ENCODE assay signal across 16 cellular contexts in the genomic region with DNA sequence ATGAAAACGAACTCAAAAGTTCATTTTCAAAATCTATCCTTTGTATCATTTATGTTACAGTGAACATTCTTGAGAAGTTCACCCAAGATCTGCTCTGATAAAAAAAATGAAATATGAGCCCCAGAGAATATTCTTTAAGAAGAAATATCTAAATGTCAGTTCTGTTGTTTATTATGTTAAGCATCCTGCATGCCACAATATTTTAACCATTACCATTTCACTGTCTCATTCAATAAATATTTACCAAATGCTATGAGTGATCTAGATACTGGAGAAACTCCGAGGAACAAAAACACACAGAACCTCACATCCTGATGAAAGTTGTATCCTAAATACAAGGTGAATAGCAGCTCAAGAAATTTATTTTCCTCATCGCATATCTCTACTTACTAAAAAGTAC.
A peak's percentile ranks its signal among the peaks of the same experiment; 100 is the strongest.
DNase-seq lines count a peak whose midpoint lies in the region; ATAC-seq and TF ChIP-seq lines count a peak whose summit lies in the region.
"Had no signal": no experiment of that assay in that cellular context is flagged by ENCODE, and none has a peak within 500 bp of the region (broad histone marks: within the 10 kb centered on the region; RNA-seq: fewer than 3 reads in every experiment).

No MANE protein-coding gene starts in this region.

- H3K9me3 Mint-ChIP-seq in HFFc6 = no peaks in the 10 kb centered on the region

- peak in 1 of 2 experiments; percentile 78; a peak in 2 of 4 replicates for TF ChIP-seq EP300 in SK-N-SH (IDR thresholded peaks at IDR 0.05; ENCODE audit: borderline replicate concordance in 1 of 2, low read depth in 1 of 2, low read length in 1 of 2)

- no peak overlapping the region for H3K27ac Mint-ChIP-seq in HFFc6
- H3K27ac Mint-ChIP-seq: CD4-positive, CD25-positive, alpha-beta regulatory T cell had no signal

- POLR2A ChIA-PET in SK-N-SH (lab: Yijun Ruan, JAX) = no interaction called here

- no peak overlapping the region for H3K4me3 ChIP-seq in SK-N-SH (ENCODE audit: low read depth in 2 of 2, low read length in 1 of 2)
- H3K4me3 ChIP-seq in fibroblast of mammary gland (ENCODE audit: control insufficient read depth, low read depth, low read length) = no peak overlapping the region
- H3K4me3 ChIP-seq: BLaER1 treated with 17β-estradiol and CSF1 and Interleukin-3, amounts not matched to agents 10 nM and 100 nM had no signal

- H3K36me3 ChIP-seq in SK-N-SH (replicated peaks in 1 of 2; ENCODE audit: control insufficient read depth in 1 of 2, insufficient read depth in 2 of 2, low read length in 1 of 2) = no peaks in the 10 kb centered on the region
- H3K36me3 ChIP-seq: BLaER1 treated with 17β-estradiol and CSF1 and Interleukin-3, amounts not matched to agents 10 nM and 100 nM had no signal

- no peaks in the 10 kb centered on the region for H4K20me1 ChIP-seq in SK-N-SH (ENCODE audit: insufficient read depth)
- H4K20me1 ChIP-seq: BLaER1 treated with 17β-estradiol and CSF1 and Interleukin-3, amounts not matched to agents 10 nM and 100 nM had no signal

- no peaks in the 10 kb centered on the region for H3K27me3 Mint-ChIP-seq in HFFc6 (ENCODE audit: insufficient read depth)
- H3K27me3 Mint-ChIP-seq: CD4-positive, CD25-positive, alpha-beta regulatory T cell had no signal

- 50% methylated on average over 3 of the region's 3 CpGs for WGBS in SK-N-SH (ENCODE audit: low lambda C conversion rate)

- CTCF ChIA-PET in SK-N-SH (lab: Yijun Ruan, JAX) = no interaction called here

- no peaks in the 10 kb centered on the region for H3K27me3 ChIP-seq in SK-N-SH (ENCODE audit: insufficient read depth)
- H3K27me3 ChIP-seq: BLaER1 treated with 17β-estradiol and CSF1 and Interleukin-3, amounts not matched to agents 10 nM and 100 nM had no signal

- H3K27ac ChIP-seq in SK-N-SH (ENCODE audit: low read depth in 2 of 2, low read length in 1 of 2) = peak overlapping the region in 1 of 2 experiments; percentile 22; a peak in 1 of 4 replicates
- H3K27ac ChIP-seq: BLaER1 treated with 17β-estradiol and CSF1 and Interleukin-3, amounts not matched to agents 10 nM and 100 nM had no signal

- H3K4me1 Mint-ChIP-seq in HFFc6 (ENCODE audit: low read depth) = peaks cover 68% of the 10 kb centered on the region
- H3K4me1 Mint-ChIP-seq: CD4-positive, CD25-positive, alpha-beta regulatory T cell had no signal

- TF ChIP-seq CTCF in HFFc6 (IDR thresholded peaks at IDR 0.05) (no peak), SK-N-SH (IDR thresholded peaks at IDR 0.05) (no peak), fibroblast of mammary gland (conservative IDR thresholded peaks at IDR 0.05; ENCODE audit: control insufficient read depth, insufficient read depth, low read depth, low read length) (no peak)

- H3K9ac ChIP-seq in SK-N-SH = no peak overlapping the region
- H3K9ac ChIP-seq: BLaER1 treated with 17β-estradiol and CSF1 and Interleukin-3, amounts not matched to agents 10 nM and 100 nM had no signal

- no peaks in the 10 kb centered on the region for H3K36me3 Mint-ChIP-seq in HFFc6 (ENCODE audit: low read depth)
- H3K36me3 Mint-ChIP-seq: CD4-positive, CD25-positive, alpha-beta regulatory T cell had no signal

- H2AFZ ChIP-seq in SK-N-SH (ENCODE audit: low read depth) = no peak overlapping the region

- no peak for TF ChIP-seq RAD21 in SK-N-SH (IDR thresholded peaks at IDR 0.05; ENCODE audit: low read length)

- H3K4me2 ChIP-seq in SK-N-SH = 0 out of 2 replicates have a peak overlapping the region, but pooled peaks have one; percentile 2
- H3K4me2 ChIP-seq: BLaER1 treated with 17β-estradiol and CSF1 and Interleukin-3, amounts not matched to agents 10 nM and 100 nM had no signal

- no peaks in the 10 kb centered on the region; a peak in 2 of 4 replicates for H3K4me1 ChIP-seq in SK-N-SH (ENCODE audit: control insufficient read depth in 1 of 2, insufficient read depth in 2 of 2, low read depth in 1 of 2, low read length in 1 of 2)

- peak overlapping the region; percentile 18 for H3K4me3 Mint-ChIP-seq in HFFc6
- H3K4me3 Mint-ChIP-seq: CD4-positive, CD25-positive, alpha-beta regulatory T cell had no signal

- no peaks in the 10 kb centered on the region for H3K79me2 ChIP-seq in SK-N-SH (ENCODE audit: insufficient read depth)

- no peak for ATAC-seq in HG03108 (IDR thresholded peaks at IDR 0.05; ENCODE audit: unreplicated experiment)

- no peaks in the 10 kb centered on the region for H3K9me2 ChIP-seq in SK-N-SH

- H3K9me3 ChIP-seq in SK-N-SH = no peaks in the 10 kb centered on the region
- H3K9me3 ChIP-seq: BLaER1 treated with 17β-estradiol and CSF1 and Interleukin-3, amounts not matched to agents 10 nM and 100 nM had no signal

- DNase-seq in EH (ENCODE audit: low read depth) (peak; percentile 52), HFFc6 (no peak), SK-N-SH (no peak), fibroblast of mammary gland (ENCODE audit: low read depth) (peak; percentile 35), HuH-7 (ENCODE audit: low spot score) (no peak), NOMO-1 (lab: John Stamatoyannopoulos, UW; ENCODE audit: unreplicated experiment in 2 of 2) (no peak)
- DNase-seq in stimulated activated CD4-positive, alpha-beta T cell treated with anti-CD3 and anti-CD28 coated beads, Interleukin-4, amount 100 ng/mL, for 24 hours = no peak
- DNase-seq: 8988T; ACHN; Calu3; CD4-positive, CD25-positive, alpha-beta regulatory T cell; DMS 273 treated with DMSO at 0.1 percent for 48 hours; GDM1; H7 had no signal

- H3F3A ChIP-seq in SK-N-SH (replicated peaks; ENCODE audit: insufficient read depth) = peaks cover 16% of the 10 kb centered on the region

TF ChIP-seq in SK-N-SH, 30 proteins besides CTCF, POLR2A, EP300 and RAD21 (continues in another document):
- TF ChIP-seq NRF1 (IDR thresholded peaks at IDR 0.05; ENCODE audit: low read depth, low read length) (no peak), TCF12 (IDR thresholded peaks at IDR 0.05) (peak; percentile 82), RXRA (IDR thresholded peaks at IDR 0.05; ENCODE audit: borderline replicate concordance, low read depth) (peak; percentile 50; the same call in 1 of the 2 replicates), EZH2phosphoT487 (IDR thresholded peaks at IDR 0.05; ENCODE audit: borderline replicate concordance, low read depth) (no peak), JUND (IDR thresholded peaks at IDR 0.05) (peak; percentile 63), TAF1 (IDR thresholded peaks at IDR 0.05; ENCODE audit: borderline replicate concordance, low read depth, low read length) (no peak), MXI1 (IDR thresholded peaks at IDR 0.05; ENCODE audit: low read depth, low read length) (no peak), SIN3A (IDR thresholded peaks at IDR 0.05; ENCODE audit: borderline replicate concordance, low read depth, low read length) (no peak), NFIC (IDR thresholded peaks at IDR 0.05; ENCODE audit: borderline replicate concordance) (peak; percentile 27; the same call in 1 of the 2 replicates), FOSL2 (IDR thresholded peaks at IDR 0.05; ENCODE audit: borderline replicate concordance, low read depth) (peak; percentile 22; the same call in 1 of the 2 replicates), SMC3 (IDR thresholded peaks at IDR 0.05; ENCODE audit: low read depth, low read length) (no peak), GATA2 (CRISPR knock-in tag; IDR thresholded peaks at IDR 0.05) (no peak)
- TF ChIP-seq, protein P1, sequence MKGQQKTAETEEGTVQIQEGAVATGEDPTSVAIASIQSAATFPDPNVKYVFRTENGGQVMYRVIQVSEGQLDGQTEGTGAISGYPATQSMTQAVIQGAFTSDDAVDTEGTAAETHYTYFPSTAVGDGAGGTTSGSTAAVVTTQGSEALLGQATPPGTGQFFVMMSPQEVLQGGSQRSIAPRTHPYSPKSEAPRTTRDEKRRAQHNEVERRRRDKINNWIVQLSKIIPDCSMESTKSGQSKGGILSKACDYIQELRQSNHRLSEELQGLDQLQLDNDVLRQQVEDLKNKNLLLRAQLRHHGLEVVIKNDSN (IDR thresholded peaks at IDR 0.05; ENCODE audit: borderline replicate concordance, low read depth) = no peak
- TF ChIP-seq, protein P2, sequence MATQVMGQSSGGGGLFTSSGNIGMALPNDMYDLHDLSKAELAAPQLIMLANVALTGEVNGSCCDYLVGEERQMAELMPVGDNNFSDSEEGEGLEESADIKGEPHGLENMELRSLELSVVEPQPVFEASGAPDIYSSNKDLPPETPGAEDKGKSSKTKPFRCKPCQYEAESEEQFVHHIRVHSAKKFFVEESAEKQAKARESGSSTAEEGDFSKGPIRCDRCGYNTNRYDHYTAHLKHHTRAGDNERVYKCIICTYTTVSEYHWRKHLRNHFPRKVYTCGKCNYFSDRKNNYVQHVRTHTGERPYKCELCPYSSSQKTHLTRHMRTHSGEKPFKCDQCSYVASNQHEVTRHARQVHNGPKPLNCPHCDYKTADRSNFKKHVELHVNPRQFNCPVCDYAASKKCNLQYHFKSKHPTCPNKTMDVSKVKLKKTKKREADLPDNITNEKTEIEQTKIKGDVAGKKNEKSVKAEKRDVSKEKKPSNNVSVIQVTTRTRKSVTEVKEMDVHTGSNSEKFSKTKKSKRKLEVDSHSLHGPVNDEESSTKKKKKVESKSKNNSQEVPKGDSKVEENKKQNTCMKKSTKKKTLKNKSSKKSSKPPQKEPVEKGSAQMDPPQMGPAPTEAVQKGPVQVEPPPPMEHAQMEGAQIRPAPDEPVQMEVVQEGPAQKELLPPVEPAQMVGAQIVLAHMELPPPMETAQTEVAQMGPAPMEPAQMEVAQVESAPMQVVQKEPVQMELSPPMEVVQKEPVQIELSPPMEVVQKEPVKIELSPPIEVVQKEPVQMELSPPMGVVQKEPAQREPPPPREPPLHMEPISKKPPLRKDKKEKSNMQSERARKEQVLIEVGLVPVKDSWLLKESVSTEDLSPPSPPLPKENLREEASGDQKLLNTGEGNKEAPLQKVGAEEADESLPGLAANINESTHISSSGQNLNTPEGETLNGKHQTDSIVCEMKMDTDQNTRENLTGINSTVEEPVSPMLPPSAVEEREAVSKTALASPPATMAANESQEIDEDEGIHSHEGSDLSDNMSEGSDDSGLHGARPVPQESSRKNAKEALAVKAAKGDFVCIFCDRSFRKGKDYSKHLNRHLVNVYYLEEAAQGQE (IDR thresholded peaks at IDR 0.05; ENCODE audit: low read depth, low read length) = no peak
- TF ChIP-seq, protein P3, sequence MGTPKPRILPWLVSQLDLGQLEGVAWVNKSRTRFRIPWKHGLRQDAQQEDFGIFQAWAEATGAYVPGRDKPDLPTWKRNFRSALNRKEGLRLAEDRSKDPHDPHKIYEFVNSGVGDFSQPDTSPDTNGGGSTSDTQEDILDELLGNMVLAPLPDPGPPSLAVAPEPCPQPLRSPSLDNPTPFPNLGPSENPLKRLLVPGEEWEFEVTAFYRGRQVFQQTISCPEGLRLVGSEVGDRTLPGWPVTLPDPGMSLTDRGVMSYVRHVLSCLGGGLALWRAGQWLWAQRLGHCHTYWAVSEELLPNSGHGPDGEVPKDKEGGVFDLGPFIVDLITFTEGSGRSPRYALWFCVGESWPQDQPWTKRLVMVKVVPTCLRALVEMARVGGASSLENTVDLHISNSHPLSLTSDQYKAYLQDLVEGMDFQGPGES (IDR thresholded peaks at IDR 0.05; ENCODE audit: low read depth, low read length) = no peak
- TF ChIP-seq, protein P4, sequence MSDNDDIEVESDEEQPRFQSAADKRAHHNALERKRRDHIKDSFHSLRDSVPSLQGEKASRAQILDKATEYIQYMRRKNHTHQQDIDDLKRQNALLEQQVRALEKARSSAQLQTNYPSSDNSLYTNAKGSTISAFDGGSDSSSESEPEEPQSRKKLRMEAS (IDR thresholded peaks at IDR 0.05; ENCODE audit: low read depth) = no peak

Comparison
In these comparisons a context has a peak if more than half of its experiments do, and no peak if none do; other contexts are left out.
1. DNase-seq: peak in EH (single experiment) and fibroblast of mammary gland (single experiment); none in HFFc6 (single experiment), SK-N-SH (single experiment), HuH-7 (single experiment), NOMO-1 (0 of 2) and stimulated activated CD4-positive, alpha-beta T cell treated with anti-CD3 and anti-CD28 coated beads, Interleukin-4, amount 100 ng/mL, for 24 hours (single experiment).